ENCODE assay signal across 8 cellular contexts in genomic region chr20:844473-845225, GRCh38. TPM values are rescaled to one million over a fixed set of nuclear protein-coding genes. Genes with fewer than 3 reads are reported as not detected.
DNase-seq lines count a peak whose midpoint lies in the region; ATAC-seq lines count a peak whose summit lies in the region.

No MANE protein-coding gene starts in this region.

- peak overlapping the region; percentile 90 for H3K4me2 ChIP-seq in mesenchymal stem cell (ENCODE audit: low read length, poor library complexity, severe bottlenecking)

- ATAC-seq in HG03432 (IDR thresholded peaks at IDR 0.05; ENCODE audit: unreplicated experiment) = peak; percentile 93

- H3K9ac ChIP-seq in mesenchymal stem cell (ENCODE audit: low read length) = no peak overlapping the region

- no peak overlapping the region for H2BK15ac ChIP-seq in mesenchymal stem cell (ENCODE audit: low read depth, poor library complexity, severe bottlenecking)

- H3K14ac ChIP-seq in mesenchymal stem cell (ENCODE audit: low read length in 2 of 2) = peak overlapping the region in 1 of 2 experiments; percentile 64

- H4K8ac ChIP-seq in mesenchymal stem cell (ENCODE audit: low read length) = peak overlapping the region; percentile 76

- peak overlapping the region in 1 of 2 experiments; percentile 87 for H3K23ac ChIP-seq in mesenchymal stem cell (ENCODE audit: low read length in 2 of 2)

- peaks cover 6% of the 10 kb centered on the region for H3K36me3 ChIP-seq in effector memory CD4-positive, alpha-beta T cell (ENCODE audit: control insufficient read depth, insufficient read depth, low read length)
- peaks cover 0 to 10% of the 10 kb centered on the region in 2 experiments for H3K36me3 ChIP-seq in mesenchymal stem cell (ENCODE audit: control insufficient read depth in 1 of 2, insufficient read depth in 2 of 2, low read depth in 1 of 2, low read length in 2 of 2)

- peak overlapping the region in 1 of 2 experiments; percentile 49 for H3K18ac ChIP-seq in mesenchymal stem cell (ENCODE audit: low read depth in 1 of 2, low read length in 2 of 2)

- H3K4me3 ChIP-seq in effector memory CD4-positive, alpha-beta T cell (ENCODE audit: insufficient read depth, low read depth, low read length, poor library complexity, severe bottlenecking) = peak overlapping the region; percentile 85
- peak overlapping the region; percentile 57 to 69 for H3K4me3 ChIP-seq in mesenchymal stem cell (ENCODE audit: insufficient read depth in 1 of 2, low read depth in 1 of 2, low read length in 2 of 2)

- H3K4ac ChIP-seq in mesenchymal stem cell (ENCODE audit: low read depth in 1 of 2, low read length in 2 of 2) = peak overlapping the region; percentile 12 to 46

- no peaks in the 10 kb centered on the region for H3K9me3 ChIP-seq in effector memory CD4-positive, alpha-beta T cell (ENCODE audit: control insufficient read depth, low read length)
- no peaks in the 10 kb centered on the region for H3K9me3 ChIP-seq in mesenchymal stem cell (ENCODE audit: control insufficient read depth, low read length)

- peak overlapping the region; percentile 69 for H2AFZ ChIP-seq in mesenchymal stem cell (ENCODE audit: low read depth, low read length)

- peaks cover 53% of the 10 kb centered on the region for H3K4me1 ChIP-seq in effector memory CD4-positive, alpha-beta T cell (ENCODE audit: control insufficient read depth, insufficient read depth, low read length, poor library complexity, severe bottlenecking)
- peaks cover 28% of the 10 kb centered on the region for H3K4me1 ChIP-seq in mesenchymal stem cell (ENCODE audit: control insufficient read depth, insufficient read depth, low read depth, low read length)

- no peak overlapping the region for H2AK5ac ChIP-seq in mesenchymal stem cell (ENCODE audit: low read length, severe bottlenecking)

- H3K27me3 ChIP-seq in effector memory CD4-positive, alpha-beta T cell (replicated peaks; ENCODE audit: control insufficient read depth, insufficient read depth, low read length, poor library complexity, severe bottlenecking) = no peaks in the 10 kb centered on the region
- peaks cover 14 to 24% of the 10 kb centered on the region in 2 experiments for H3K27me3 ChIP-seq in mesenchymal stem cell (ENCODE audit: control insufficient read depth in 1 of 2, insufficient read depth in 1 of 2, low read length in 2 of 2)

- H2BK12ac ChIP-seq in mesenchymal stem cell (ENCODE audit: low read length in 2 of 2) = no peak overlapping the region

- DNase-seq in Ammon's horn (ENCODE audit: low spot score) (peak; percentile 92), GM19240 (ENCODE audit: insufficient read length, low spot score) (peak; percentile 99), NCI-H526 treated with DMSO at 0.1 percent for 48 hours (lab: John Stamatoyannopoulos, UW) (peak; percentile 95), mesenchymal stem cell (peak; percentile 92)
- peak; percentile 89 for DNase-seq in activated CD8-positive, alpha-beta memory T cell treated with anti-CD3 and anti-CD28 coated beads for 24 hours
- DNase-seq in effector memory CD4-positive, alpha-beta T cell = peak; percentile 82 to 91 (median 87)
- peak; percentile 87 for DNase-seq in stimulated activated CD8-positive, alpha-beta memory T cell treated with anti-CD3 and anti-CD28 coated beads, Interleukin-12 subunit alpha, Interleukin-12 subunit beta, amount 100 ng/mL, for 1 hour (ENCODE audit: low read depth)

- peak overlapping the region; percentile 72 for H4K91ac ChIP-seq in mesenchymal stem cell (ENCODE audit: low read length)

- no peak overlapping the region for H2BK120ac ChIP-seq in mesenchymal stem cell (ENCODE audit: low read depth, low read length)

- 8% methylated on average over 47 of the region's 47 CpGs for WGBS in mesenchymal stem cell

- peaks cover 27% of the 10 kb centered on the region for H3K79me1 ChIP-seq in mesenchymal stem cell (replicated peaks; ENCODE audit: low read length, poor library complexity, severe bottlenecking)

- no peak overlapping the region for H2BK5ac ChIP-seq in mesenchymal stem cell (ENCODE audit: low read depth, low read length, poor library complexity, severe bottlenecking)

- H3K27ac ChIP-seq in effector memory CD4-positive, alpha-beta T cell (ENCODE audit: insufficient read depth, low read length, poor library complexity, severe bottlenecking) = peak overlapping the region; percentile 68
- H3K27ac ChIP-seq in mesenchymal stem cell (ENCODE audit: low read length, poor library complexity, severe bottlenecking) = no peak overlapping the region

RNA-seq across cellular contexts. Expression of gene FAM110A, which starts 11.1 kb away (rescaled TPM):
- polyA plus RNA-seq in mesenchymal stem cell (2013, experiment 1 of 2) = 2.1 TPM
- 2.0 TPM for polyA plus RNA-seq in mesenchymal stem cell (2013, experiment 2 of 2)
